Comparison of ENCODE assay signal across 11 cellular contexts in genomic region chr1:168709896-168710305, GRCh38. TPM values are rescaled to one million over a fixed set of nuclear protein-coding genes. Genes with fewer than 3 reads are reported as not detected.
DNase-seq lines count a peak whose midpoint lies in the region; ATAC-seq and TF ChIP-seq lines count a peak whose summit lies in the region.
"Had no signal": no experiment of that assay in that cellular context is flagged by ENCODE, and none has a peak within 500 bp of the region (broad histone marks: within the 10 kb centered on the region; RNA-seq: fewer than 3 reads in every experiment).

No MANE protein-coding gene starts in this region.

- no peak for TF ChIP-seq POLR2A in breast epithelium (IDR thresholded peaks at IDR 0.05)
- no peak for TF ChIP-seq POLR2A in gastrocnemius medialis (IDR thresholded peaks at IDR 0.05)

- H3K27me3 ChIP-seq in breast epithelium (no peaks in the 10 kb centered on the region), mucosa of rectum (ENCODE audit: control insufficient read depth in 2 of 2, insufficient read depth in 2 of 2, low read length in 2 of 2) (no peaks in the 10 kb centered on the region), gastrocnemius medialis (no peaks in the 10 kb centered on the region)
- H3K27me3 ChIP-seq: spleen had no signal

- H3K27ac ChIP-seq in breast epithelium (peak overlapping the region; percentile 34 to 59), mucosa of rectum (ENCODE audit: low read depth in 2 of 2, low read length in 2 of 2) (peak overlapping the region; percentile 40 to 51), gastrocnemius medialis (peak overlapping the region in 2 of 4 donors; percentile 10 to 37)
- H3K27ac ChIP-seq: spleen had no signal

- ATAC-seq in gastrocnemius medialis (no peak), HG03565 (IDR thresholded peaks at IDR 0.05; ENCODE audit: unreplicated experiment) (no peak), HG03139 (IDR thresholded peaks at IDR 0.05; ENCODE audit: unreplicated experiment) (no peak)
- ATAC-seq: CD8-positive, alpha-beta T cell had no signal

- H3K36me3 ChIP-seq in breast epithelium (no peaks in the 10 kb centered on the region), mucosa of rectum (ENCODE audit: control insufficient read depth in 2 of 2, insufficient read depth in 2 of 2, low read length in 2 of 2) (no peaks in the 10 kb centered on the region), gastrocnemius medialis (no peaks in the 10 kb centered on the region)
- H3K36me3 ChIP-seq: spleen had no signal

- DNase-seq in AG08396 (ENCODE audit: low spot score) (peak; percentile 9), M059J (ENCODE audit: low read depth) (peak; percentile 96), breast epithelium (ENCODE audit: low spot score in 2 of 2) (no peak), gastrocnemius medialis (no peak), RPMI8226 (no peak)
- DNase-seq: CD8-positive, alpha-beta T cell; NCI-H1436 treated with DMSO at 0.1 percent for 48 hours; spleen had no signal

- intact Hi-C loops in breast epithelium (cut with DNase I; ENCODE audit: low total_unique reads): no loop called here
- intact Hi-C loops in gastrocnemius medialis (cut with DNase I; ENCODE audit: low total_unique reads): no loop called here

- TF ChIP-seq CTCF in breast epithelium (IDR thresholded peaks at IDR 0.05): no peak
- no peak for TF ChIP-seq CTCF in gastrocnemius medialis (IDR thresholded peaks at IDR 0.05 in 4 of 5, conservative IDR thresholded peaks at IDR 0.05 in 1 of 5)

- H3K4me3 ChIP-seq in breast epithelium (no peak overlapping the region), mucosa of rectum (ENCODE audit: low read length in 2 of 2) (peak overlapping the region in 1 of 2 donors; percentile 36), gastrocnemius medialis (no peak overlapping the region)
- H3K4me3 ChIP-seq: spleen had no signal

- no peaks in the 10 kb centered on the region for H3K4me1 ChIP-seq in breast epithelium
- H3K4me1 ChIP-seq in mucosa of rectum (ENCODE audit: control insufficient read depth in 2 of 2, insufficient read depth in 2 of 2, low read length in 2 of 2): peaks cover 5 to 14% of the 10 kb centered on the region in 2 donors
- peaks cover 0 to 10% of the 10 kb centered on the region in 2 donors for H3K4me1 ChIP-seq in gastrocnemius medialis
- H3K4me1 ChIP-seq: spleen had no signal

- H3K9ac ChIP-seq in mucosa of rectum (ENCODE audit: low read depth in 1 of 2, low read length in 2 of 2): no peak overlapping the region

- in situ Hi-C loops in gastrocnemius medialis (cut with MboI; ENCODE audit: low sequenced_read_pairs in 4 of 4): no loop called here

- H3K9me3 ChIP-seq in breast epithelium (no peaks in the 10 kb centered on the region), mucosa of rectum (ENCODE audit: control insufficient read depth in 2 of 2, low read length in 2 of 2) (no peaks in the 10 kb centered on the region), gastrocnemius medialis (no peaks in the 10 kb centered on the region)
- H3K9me3 ChIP-seq: spleen had no signal

RNA-seq across cellular contexts. Expression of gene DPT, which starts 19.1 kb away (rescaled TPM):
- not detected in 2 replicates for total RNA-seq in M059J (2014; rRNA removed; shearing (Covaris generic))
- 100 to 1,000 TPM in 1 of 3 donors, 10 to 100 TPM in 2; 26.9 to 740 (median 62.6) TPM for total RNA-seq in breast epithelium
- 10 to 100 TPM; 12.6 to 21.8 (median 14.7) TPM for total RNA-seq in gastrocnemius medialis
- total RNA-seq: CD8-positive, alpha-beta T cell had no signal

Comparison
In these comparisons a context has a peak if more than half of its experiments do, and no peak if none do; other contexts are left out.
1. DNase-seq: peak in AG08396 (single experiment) and M059J (single experiment); none in breast epithelium (0 of 2), gastrocnemius medialis (0 of 2) and RPMI8226 (single experiment).
2. RNA of gene DPT, which starts 19.1 kb away (total RNA-seq): 26.9 to 740 TPM in breast epithelium and 12.6 to 21.8 TPM in gastrocnemius medialis; not detected in M059J; every median in the first group is over 10 times any median in the second.